8 cellular contexts compared by ENCODE assay signal in the genomic region with DNA sequence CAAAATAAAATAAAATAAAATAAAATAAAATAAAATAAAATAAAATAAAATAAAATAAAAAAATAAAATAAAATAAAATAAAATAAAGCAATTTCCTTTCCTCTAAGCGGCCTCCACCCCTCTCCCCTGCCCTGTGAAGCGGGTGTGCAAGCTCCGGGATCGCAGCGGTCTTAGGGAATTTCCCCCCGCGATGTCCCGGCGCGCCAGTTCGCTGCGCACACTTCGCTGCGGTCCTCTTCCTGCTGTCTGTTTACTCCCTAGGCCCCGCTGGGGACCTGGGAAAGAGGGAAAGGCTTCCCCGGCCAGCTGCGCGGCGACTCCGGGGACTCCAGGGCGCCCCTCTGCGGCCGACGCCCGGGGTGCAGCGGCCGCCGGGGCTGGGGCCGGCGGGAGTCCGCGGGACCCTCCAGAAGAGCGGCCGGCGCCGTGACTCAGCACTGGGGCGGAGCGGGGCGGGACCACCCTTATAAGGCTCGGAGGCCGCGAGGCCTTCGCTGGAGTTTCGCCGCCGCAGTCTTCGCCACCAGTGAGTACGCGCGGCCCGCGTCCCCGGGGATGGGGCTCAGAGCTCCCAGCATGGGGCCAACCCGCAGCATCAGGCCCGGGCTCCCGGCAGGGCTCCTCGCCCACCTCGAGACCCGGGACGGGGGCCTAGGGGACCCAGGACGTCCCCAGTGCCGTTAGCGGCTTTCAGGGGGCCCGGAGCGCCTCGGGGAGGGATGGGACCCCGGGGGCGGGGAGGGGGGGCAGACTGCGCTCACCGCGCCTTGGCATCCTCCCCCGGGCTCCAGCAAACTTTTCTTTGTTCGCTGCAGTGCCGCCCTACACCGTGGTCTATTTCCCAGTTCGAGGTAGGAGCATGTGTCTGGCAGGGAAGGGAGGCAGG. TPM values are rescaled to one million over a fixed set of nuclear protein-coding genes. Genes with fewer than 3 reads are reported as not detected.
DNase-seq lines count a peak whose midpoint lies in the region; ATAC-seq and TF ChIP-seq lines count a peak whose summit lies in the region.

A gene (plus strand): TSS at position 494 of the 886 bp plus-strand sequence. CDS start 32 bp downstream, at position 526.

- CTCF ChIA-PET in activated CD8-positive, alpha-beta memory T cell treated with anti-CD3 and anti-CD28 coated beads, Interleukin-2, amount 10 ng/mL, durations not matched to agents 7 days and 5 days (lab: Charles Lee): interaction anchor here (0.6 to 3.3 kb wide), 15 partner anchors 10 to 372 kb away, joined by 3 to 22 read pairs (median 4); a partner anchor contains a TSS

- no peaks in the 10 kb centered on the region for H3K9me3 Mint-ChIP-seq in activated CD8-positive, alpha-beta memory T cell treated with anti-CD3 and anti-CD28 coated beads, Interleukin-2, amount 10 ng/mL, durations not matched to agents 7 days and 5 days (ENCODE audit: low read depth)
- no peaks in the 10 kb centered on the region for H3K9me3 Mint-ChIP-seq in endothelial cell (ENCODE audit: unreplicated experiment)

- ATAC-seq in GM18517 (IDR thresholded peaks at IDR 0.05; ENCODE audit: unreplicated experiment) (peak; percentile 53), HG03095 (IDR thresholded peaks at IDR 0.05; ENCODE audit: unreplicated experiment) (peak; percentile 52)
- ATAC-seq in activated CD8-positive, alpha-beta memory T cell treated with anti-CD3 and anti-CD28 coated beads, Interleukin-2, amount 10 ng/mL, durations not matched to agents 7 days and 5 days: peak; percentile 95

- peak; percentile 88 for DNase-seq in ACHN
- peak; percentile 85 for DNase-seq in NOMO-1 treated with dmso at 0.1 percent for 144 hours (lab: John Stamatoyannopoulos, UW; ENCODE audit: unreplicated experiment)
- peak; percentile 87 for DNase-seq in activated CD8-positive, alpha-beta memory T cell treated with anti-CD3 and anti-CD28 coated beads, Interleukin-2, amount 10 ng/mL, durations not matched to agents 7 days and 5 days
- DNase-seq in endothelial cell (ENCODE audit: low spot score): peak; percentile 95
- DNase-seq in midbrain (lab: John Stamatoyannopoulos, UW): peak; percentile 91
- DNase-seq in stimulated activated CD8-positive, alpha-beta memory T cell treated with anti-CD3 and anti-CD28 coated beads, Interleukin-15, amount 100 ng/mL, for 48 hours (ENCODE audit: low read depth in 2 of 2): peak; percentile 81

- peak within 1 kb of the TSS; percentile 84 for H3K27ac Mint-ChIP-seq in activated CD8-positive, alpha-beta memory T cell treated with anti-CD3 and anti-CD28 coated beads, Interleukin-2, amount 10 ng/mL, durations not matched to agents 7 days and 5 days
- peak within 1 kb of the TSS; percentile 98 for H3K27ac Mint-ChIP-seq in endothelial cell (ENCODE audit: unreplicated experiment)

- H3K36me3 Mint-ChIP-seq in activated CD8-positive, alpha-beta memory T cell treated with anti-CD3 and anti-CD28 coated beads, Interleukin-2, amount 10 ng/mL, durations not matched to agents 7 days and 5 days: peaks cover 31% of the 10 kb centered on the region
- H3K36me3 Mint-ChIP-seq in endothelial cell (ENCODE audit: low read depth, unreplicated experiment): peaks cover 32% of the 10 kb centered on the region

- peak within 1 kb of the TSS; percentile 88 for H3K4me3 Mint-ChIP-seq in activated CD8-positive, alpha-beta memory T cell treated with anti-CD3 and anti-CD28 coated beads, Interleukin-2, amount 10 ng/mL, durations not matched to agents 7 days and 5 days
- H3K4me3 Mint-ChIP-seq in endothelial cell (ENCODE audit: unreplicated experiment): peak within 1 kb of the TSS; percentile 96

- H3K27me3 Mint-ChIP-seq in activated CD8-positive, alpha-beta memory T cell treated with anti-CD3 and anti-CD28 coated beads, Interleukin-2, amount 10 ng/mL, durations not matched to agents 7 days and 5 days: peaks cover 31% of the 10 kb centered on the region
- H3K27me3 Mint-ChIP-seq in endothelial cell (ENCODE audit: unreplicated experiment): peaks cover 9% of the 10 kb centered on the region

- in situ Hi-C loops in ACHN (cut with HindIII; ENCODE audit: low pct_ligation_motif_present, low pct_unique_long_range_greater_than_20kb, low sequenced_read_pairs): no loop called here

- TF ChIP-seq CTCF in endothelial cell (IDR thresholded peaks at IDR 0.05; ENCODE audit: unreplicated experiment): peak; percentile 92

- peaks cover 49% of the 10 kb centered on the region for H3K4me1 Mint-ChIP-seq in activated CD8-positive, alpha-beta memory T cell treated with anti-CD3 and anti-CD28 coated beads, Interleukin-2, amount 10 ng/mL, durations not matched to agents 7 days and 5 days
- peaks cover 20% of the 10 kb centered on the region for H3K4me1 Mint-ChIP-seq in endothelial cell (ENCODE audit: unreplicated experiment)

RNA-seq across cellular contexts. Expression of the gene that starts here (rescaled TPM):
- 100 to 1,000 TPM; 339 to 406 TPM for total RNA-seq in activated CD8-positive, alpha-beta memory T cell treated with anti-CD3 and anti-CD28 coated beads, Interleukin-2, amount 10 ng/mL, durations not matched to agents 7 days and 5 days
- total RNA-seq in endothelial cell (ENCODE audit: unreplicated experiment): 696 TPM

Comparison
In these comparisons a context has a peak if more than half of its experiments do, and no peak if none do; other contexts are left out.
1. Peak in every context shown above with its lines: DNase-seq and ATAC-seq.